In genomic region chr9:110767559-110768063, GRCh38 we compare ENCODE assay signal across 13 cellular contexts.
A peak's percentile ranks its signal among the peaks of the same experiment; 100 is the strongest.
DNase-seq lines count a peak whose midpoint lies in the region; ATAC-seq, FAIRE-seq and TF ChIP-seq lines count a peak whose summit lies in the region.
"Had no signal": no experiment of that assay in that cellular context is flagged by ENCODE, and none has a peak within 500 bp of the region (broad histone marks: within the 10 kb centered on the region; RNA-seq: fewer than 3 reads in every experiment).

No MANE protein-coding gene starts in this region.

- no peaks in the 10 kb centered on the region for H3K27me3 Mint-ChIP-seq in astrocyte (ENCODE audit: low read depth, unreplicated experiment)

- H3K4me3 ChIP-seq in AG10803 (ENCODE audit: low read length): peak overlapping the region; percentile 22; the same call in 1 of the 2 replicates
- H3K4me3 ChIP-seq in astrocyte (ENCODE audit: insufficient read depth, low read depth, low read length): no peak overlapping the region
- H3K4me3 ChIP-seq in heart left ventricle: peak overlapping the region in 1 of 12 donors; percentile 16
- no peak overlapping the region for H3K4me3 ChIP-seq in rectal smooth muscle tissue (ENCODE audit: low read length)

- no peaks in the 10 kb centered on the region for H3K36me3 ChIP-seq in astrocyte (ENCODE audit: insufficient read depth, low read length)
- no peaks in the 10 kb centered on the region for H3K36me3 ChIP-seq in heart left ventricle
- H3K36me3 ChIP-seq in rectal smooth muscle tissue (ENCODE audit: control insufficient read depth, insufficient read depth, low read length): no peaks in the 10 kb centered on the region

- no peaks in the 10 kb centered on the region for H4K20me1 ChIP-seq in astrocyte (ENCODE audit: insufficient read depth, low read length)

- no peaks in the 10 kb centered on the region for H3K9me3 ChIP-seq in astrocyte (ENCODE audit: insufficient read depth, low read depth, low read length)
- H3K9me3 ChIP-seq in heart left ventricle: no peaks in the 10 kb centered on the region

- H3K27ac ChIP-seq in astrocyte (ENCODE audit: low read depth, low read length): no peak overlapping the region
- peak overlapping the region in 4 of 12 donors; percentile 8 to 51 (median 22) for H3K27ac ChIP-seq in heart left ventricle
- peak overlapping the region; percentile 2 for H3K27ac ChIP-seq in rectal smooth muscle tissue (ENCODE audit: low read depth, low read length)

- intact Hi-C loops in heart left ventricle (cut with DNase I): no loop called here

- peak; percentile 91 to 96 (median 95) for ATAC-seq in heart left ventricle
- ATAC-seq in GM21528 (IDR thresholded peaks at IDR 0.05; ENCODE audit: low FRiP score, unreplicated experiment): no peak
- no peak for ATAC-seq in HG02973 (IDR thresholded peaks at IDR 0.05; ENCODE audit: unreplicated experiment)

- FAIRE-seq in astrocyte (lab: Jason Lieb, UNC): no peak
- no peak for FAIRE-seq in D721Med (lab: Jason Lieb, UNC)

- no peak overlapping the region for H3K4me3 Mint-ChIP-seq in astrocyte (ENCODE audit: unreplicated experiment)
- H3K4me3 Mint-ChIP-seq: dendritic cell treated with granulocyte-macrophage colony-stimulating factor and Interleukin-4, amounts not matched to agents 40 ng/mL and 50 ng/mL, for 4 days had no signal

- H2AFZ ChIP-seq in astrocyte (ENCODE audit: low read depth, low read length): no peak overlapping the region

- DNase-seq in AG10803 (ENCODE audit: low read depth) (peak; percentile 69), astrocyte (ENCODE audit: low read depth) (peak; percentile 83), heart left ventricle (peak; percentile 24 to 77 (median 59)), D721Med (ENCODE audit: insufficient read length, low spot score) (no peak)
- DNase-seq in NK-92 treated with Interleukin-12 subunit alpha and Interleukin-12 subunit beta, amount 100 ng/mL, for 24 hours (lab: John Stamatoyannopoulos, UW): no peak
- DNase-seq: activated CD4-positive, alpha-beta T cell treated with anti-CD3 and anti-CD28 coated beads, Interleukin-2, amount 50 U/mL, for 1 hour; activated gamma-delta T cell treated with Interleukin-2 at 50 U/mL for 16 hours; NCI-H1417; SW 1271 had no signal

- TF ChIP-seq CTCF in AG10803 (conservative IDR thresholded peaks at IDR 0.05; ENCODE audit: low read length): no peak
- TF ChIP-seq CTCF in astrocyte (IDR thresholded peaks at IDR 0.05; ENCODE audit: insufficient read depth, low read depth, low read length): no peak
- no peak for TF ChIP-seq CTCF in heart left ventricle (IDR thresholded peaks at IDR 0.05)
- TF ChIP-seq CTCF in D721Med (IDR thresholded peaks at IDR 0.05; ENCODE audit: insufficient read depth, missing control alignments): no peak

- H3K4me2 ChIP-seq in astrocyte (ENCODE audit: low read length): peak overlapping the region; percentile 5

- no peaks in the 10 kb centered on the region for H3K79me2 ChIP-seq in astrocyte (ENCODE audit: insufficient read depth, low read length)

- H3K4me1 Mint-ChIP-seq in astrocyte (ENCODE audit: low read depth, unreplicated experiment): peaks cover 9% of the 10 kb centered on the region

- 62 to 76% (median 68%) methylated on average over 6 of the region's 6 CpGs for WGBS in heart left ventricle, 4 donors

- H3K27ac Mint-ChIP-seq in astrocyte (ENCODE audit: unreplicated experiment): no peak overlapping the region
- H3K27ac Mint-ChIP-seq: dendritic cell treated with granulocyte-macrophage colony-stimulating factor and Interleukin-4, amounts not matched to agents 40 ng/mL and 50 ng/mL, for 4 days had no signal

- H3K9me3 Mint-ChIP-seq in astrocyte (ENCODE audit: unreplicated experiment): no peaks in the 10 kb centered on the region
- H3K9me3 Mint-ChIP-seq: dendritic cell treated with granulocyte-macrophage colony-stimulating factor and Interleukin-4, amounts not matched to agents 40 ng/mL and 50 ng/mL, for 4 days had no signal

- TF ChIP-seq POLR2A in heart left ventricle (IDR thresholded peaks at IDR 0.05): no peak

- H3K4me1 ChIP-seq in astrocyte (ENCODE audit: insufficient read depth, low read length) (peaks cover 7% of the 10 kb centered on the region), heart left ventricle (peaks cover 0 to 17% (median 0%) of the 10 kb centered on the region in 12 donors), rectal smooth muscle tissue (ENCODE audit: control insufficient read depth, insufficient read depth, low read length) (peaks cover 3% of the 10 kb centered on the region)

- H3K27me3 ChIP-seq in astrocyte (ENCODE audit: insufficient read depth, low read length): no peaks in the 10 kb centered on the region
- H3K27me3 ChIP-seq in heart left ventricle: no peaks in the 10 kb centered on the region
- H3K27me3 ChIP-seq in rectal smooth muscle tissue (ENCODE audit: control insufficient read depth, insufficient read depth, low read length): no peaks in the 10 kb centered on the region

- H3K9ac ChIP-seq in astrocyte (ENCODE audit: low read length): no peak overlapping the region
- no peak overlapping the region for H3K9ac ChIP-seq in rectal smooth muscle tissue (ENCODE audit: low read length)

- H3K36me3 Mint-ChIP-seq in astrocyte (ENCODE audit: low read depth, unreplicated experiment): no peaks in the 10 kb centered on the region

Comparison
In these comparisons a context has a peak if more than half of its experiments do, and no peak if none do; other contexts are left out.
1. DNase-seq: peak in AG10803 (single experiment), astrocyte (single experiment) and heart left ventricle (5 of 5); none in NK-92 treated with Interleukin-12 subunit alpha and Interleukin-12 subunit beta, amount 100 ng/mL, for 24 hours (single experiment) and D721Med (single experiment).
2. ATAC-seq: peak in heart left ventricle (4 of 4); none in GM21528 (single experiment) and HG02973 (single experiment).